Comparison of ENCODE assay signal across 12 cellular contexts in genomic region chr4:100118213-100118612, GRCh38.
"Had no signal": no experiment of that assay in that cellular context is flagged by ENCODE, and none has a peak within 500 bp of the region (broad histone marks: within the 10 kb centered on the region; RNA-seq: fewer than 3 reads in every experiment).

No MANE protein-coding gene starts in this region.

- H3K36me3 Mint-ChIP-seq: immature natural killer cell had no signal

- H3K4me1 ChIP-seq: colonic mucosa had no signal

- H3K27me3 ChIP-seq: colonic mucosa had no signal

- H3K4me3 Mint-ChIP-seq: immature natural killer cell; stimulated activated naive CD8-positive, alpha-beta T cell treated with anti-CD3 and anti-CD28 coated beads, Interleukin-15, Interleukin-2, amounts not matched to agents 100 ng/mL and 50 ng/mL, for 24 hours had no signal

- DNase-seq: activated CD4-positive, alpha-beta T cell treated with anti-CD3 and anti-CD28 coated beads for 1 hour; activated CD4-positive, alpha-beta T cell treated with anti-CD3 and anti-CD28 coated beads, Interleukin-2, amount 50 U/mL, for 48 hours; activated naive CD4-positive, alpha-beta T cell; caudate nucleus; colonic mucosa; immature natural killer cell; left cardiac atrium; stimulated activated CD4-positive, alpha-beta T cell treated with anti-CD3 and anti-CD28 coated beads, Interleukin-15, amount 100 ng/mL, for 24 hours; stimulated activated CD4-positive, alpha-beta T cell treated with anti-CD3 and anti-CD28 coated beads, Interleukin-4, amount 100 ng/mL, for 24 hours; T-helper 9 cell had no signal

- H3K27ac Mint-ChIP-seq: immature natural killer cell; stimulated activated naive CD8-positive, alpha-beta T cell treated with anti-CD3 and anti-CD28 coated beads, Interleukin-15, Interleukin-2, amounts not matched to agents 100 ng/mL and 50 ng/mL, for 24 hours had no signal

- ATAC-seq: left cardiac atrium had no signal

- H3K27ac ChIP-seq: colonic mucosa, thoracic aorta had no signal

- H3K9me3 Mint-ChIP-seq: immature natural killer cell had no signal

- H3K9me3 ChIP-seq: colonic mucosa, thoracic aorta had no signal

- H3K36me3 ChIP-seq: colonic mucosa, thoracic aorta had no signal

- H3K4me1 Mint-ChIP-seq: immature natural killer cell had no signal

- H3K4me3 ChIP-seq: colonic mucosa, thoracic aorta had no signal
